ENCODE assay signal across 16 cellular contexts in the genomic region with DNA sequence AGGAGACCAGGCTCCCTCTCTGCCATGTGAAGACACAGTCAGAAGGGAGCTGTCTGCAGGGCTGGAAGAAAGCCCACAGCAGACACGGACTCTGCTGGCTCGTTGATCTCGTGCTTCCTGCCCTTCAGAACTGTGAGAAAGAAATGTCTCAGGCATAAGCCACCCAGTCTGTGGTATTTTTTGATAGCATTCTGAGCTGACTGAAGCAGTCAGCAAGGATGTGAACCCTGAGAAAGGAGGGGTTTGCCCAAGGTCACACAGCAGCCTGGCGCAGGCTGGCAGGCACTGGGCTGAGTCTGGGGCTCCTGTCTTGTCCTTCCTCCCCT.
DNase-seq lines count a peak whose midpoint lies in the region; ATAC-seq and TF ChIP-seq lines count a peak whose summit lies in the region.
"Had no signal": no experiment of that assay in that cellular context is flagged by ENCODE, and none has a peak within 500 bp of the region (broad histone marks: within the 10 kb centered on the region; RNA-seq: fewer than 3 reads in every experiment).

No MANE protein-coding gene starts in this region.

- H3K9me3 ChIP-seq in esophagus muscularis mucosa (no peaks in the 10 kb centered on the region), sigmoid colon (no peaks in the 10 kb centered on the region)
- H3K9me3 ChIP-seq: HAP-1 had no signal

- no peak for ATAC-seq in HG03045 (IDR thresholded peaks at IDR 0.05; ENCODE audit: unreplicated experiment)
- no peak for ATAC-seq in HG02798 (IDR thresholded peaks at IDR 0.05; ENCODE audit: poor library complexity, unreplicated experiment)
- ATAC-seq: CD8-positive, alpha-beta T cell; GM12878; K562 had no signal

- H3K36me3 ChIP-seq in esophagus muscularis mucosa (no peaks in the 10 kb centered on the region), sigmoid colon (no peaks in the 10 kb centered on the region), H7 (replicated peaks; ENCODE audit: control insufficient read depth, insufficient read depth, low read length) (no peaks in the 10 kb centered on the region)
- H3K36me3 ChIP-seq: HAP-1 had no signal

- TF ChIP-seq EP300 in esophagus muscularis mucosa (IDR thresholded peaks at IDR 0.05) (no peak), sigmoid colon (IDR thresholded peaks at IDR 0.05) (no peak)

- intact Hi-C loops in esophagus muscularis mucosa (cut with DNase I) (no loop called here), sigmoid colon (cut with DNase I) (no loop called here)

- WGBS in esophagus muscularis mucosa, result 87% methylated on average over 2 of the region's 4 CpGs
- 71 to 81% methylated on average over 4 of the region's 4 CpGs for WGBS in sigmoid colon, 2 donors

- TF ChIP-seq CTCF in esophagus muscularis mucosa (IDR thresholded peaks at IDR 0.05) (no peak), sigmoid colon (IDR thresholded peaks at IDR 0.05) (no peak)

- H3K27me3 ChIP-seq in esophagus muscularis mucosa (peaks cover 0 to 30% (median 2%) of the 10 kb centered on the region in 4 donors), sigmoid colon (peaks cover 0 to 9% (median 0%) of the 10 kb centered on the region in 3 donors), H7 (ENCODE audit: control insufficient read depth, insufficient read depth, low read length) (no peaks in the 10 kb centered on the region; the same call in none of the 2 replicates)

- TF ChIP-seq POLR2A in esophagus muscularis mucosa (IDR thresholded peaks at IDR 0.05; ENCODE audit: low read depth) (no peak), sigmoid colon (IDR thresholded peaks at IDR 0.05) (no peak)

- H3K4me1 ChIP-seq in esophagus muscularis mucosa, result no peaks in the 10 kb centered on the region
- no peaks in the 10 kb centered on the region for H3K4me1 ChIP-seq in sigmoid colon
- H3K4me1 ChIP-seq: HAP-1 had no signal

- peak; percentile 26 for DNase-seq in activated CD8-positive, alpha-beta memory T cell treated with anti-CD3 and anti-CD28 coated beads for 24 hours
- no peak for DNase-seq in activated CD8-positive, alpha-beta memory T cell treated with anti-CD3 and anti-CD28 coated beads, Interleukin-2, amount 50 U/mL, for 4 hours
- DNase-seq in esophagus muscularis mucosa (ENCODE audit: extremely low spot score), result peak; percentile 75
- DNase-seq in sigmoid colon, result peak; percentile 29
- no peak for DNase-seq in H7
- DNase-seq: COR-L47, DMS 273 treated with DMSO at 0.1 percent for 48 hours, GOT3 had no signal

- no peak overlapping the region for H3K4me3 ChIP-seq in esophagus muscularis mucosa
- H3K4me3 ChIP-seq in sigmoid colon, result no peak overlapping the region
- H3K4me3 ChIP-seq in H7 (ENCODE audit: insufficient read depth, low read depth, low read length), result no peak overlapping the region
- H3K4me3 ChIP-seq: GM12878, HAP-1, K562 had no signal

- no peak overlapping the region for H3K27ac ChIP-seq in esophagus muscularis mucosa (replicated peaks in 1 of 4)
- no peak overlapping the region for H3K27ac ChIP-seq in sigmoid colon
- H3K27ac ChIP-seq: 22Rv1, HL-60 had no signal

Comparison
In these comparisons a context has a peak if more than half of its experiments do, and no peak if none do; other contexts are left out.
1. DNase-seq: peak in activated CD8-positive, alpha-beta memory T cell treated with anti-CD3 and anti-CD28 coated beads for 24 hours (single experiment), esophagus muscularis mucosa (single experiment) and sigmoid colon (single experiment); none in activated CD8-positive, alpha-beta memory T cell treated with anti-CD3 and anti-CD28 coated beads, Interleukin-2, amount 50 U/mL, for 4 hours (single experiment) and H7 (single experiment).